Comparison of ENCODE assay signal across 1 cellular context in genomic region chr7:105141068-105141467, GRCh38.
TF ChIP-seq lines count a peak whose summit lies in the region.

No MANE protein-coding gene starts in this region.

TF ChIP-seq in HCT116, 20 proteins besides CTCF, POLR2A, EP300 and RAD21 (continued from another document):
- TF ChIP-seq FOSL1 (IDR thresholded peaks at IDR 0.05; ENCODE audit: low read depth) (no peak), MAX (IDR thresholded peaks at IDR 0.05) (no peak)
